Comparison of ENCODE assay signal across 1 cellular context in the genomic region with DNA sequence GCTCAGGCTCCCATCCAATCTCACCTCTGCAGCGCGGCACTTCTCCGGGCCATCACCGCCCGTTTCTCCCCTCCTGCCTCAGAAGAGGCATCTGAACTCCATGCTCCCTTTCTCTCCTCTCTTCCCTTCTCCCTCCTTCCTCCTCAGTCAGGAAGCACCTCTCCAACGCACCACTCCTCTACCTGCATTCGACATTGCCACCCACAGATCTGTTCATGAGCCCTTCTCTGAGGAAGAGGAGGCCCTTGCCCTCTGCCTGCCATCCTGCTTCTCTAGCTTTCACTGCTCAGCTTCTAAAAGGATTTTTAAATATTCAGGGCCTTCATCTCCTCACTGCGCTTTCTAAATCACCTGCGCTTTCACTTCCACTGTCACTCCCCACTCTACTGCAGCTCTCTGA.
TF ChIP-seq lines count a peak whose summit lies in the region.

No MANE protein-coding gene starts in this region.

TF ChIP-seq in K562, 482 proteins besides CTCF, POLR2A, EP300 and RAD21:
- TF ChIP-seq VEZF1 (CRISPR knock-in tag; IDR thresholded peaks at IDR 0.05) (no peak), MCM7 (IDR thresholded peaks at IDR 0.05) (no peak), ZFP30 (CRISPR knock-in tag; IDR thresholded peaks at IDR 0.05; ENCODE audit: borderline replicate concordance) (no peak), POLR2AphosphoS2 (IDR thresholded peaks at IDR 0.05; ENCODE audit: low read length) (no peak), CHCHD3 (CRISPR knock-in tag; IDR thresholded peaks at IDR 0.05) (no peak), ELF4 (CRISPR knock-in tag; IDR thresholded peaks at IDR 0.05) (no peak), L3MBTL2 (IDR thresholded peaks at IDR 0.05) (no peak), ZNF76 (CRISPR knock-in tag; IDR thresholded peaks at IDR 0.05; ENCODE audit: borderline replicate concordance) (no peak), SOX6 (IDR thresholded peaks at IDR 0.05) (no peak), PCBP1 (IDR thresholded peaks at IDR 0.05; ENCODE audit: low read depth, low read length, poor library complexity, severe bottlenecking) (no peak), NUFIP1 (IDR thresholded peaks at IDR 0.05; ENCODE audit: partially characterized antibody) (no peak), KLF16 (IDR thresholded peaks at IDR 0.05) (no peak), PTBP1 (IDR thresholded peaks at IDR 0.05; ENCODE audit: low read depth, low read length) (no peak)
